30 cellular contexts compared by ENCODE assay signal in the genomic region with DNA sequence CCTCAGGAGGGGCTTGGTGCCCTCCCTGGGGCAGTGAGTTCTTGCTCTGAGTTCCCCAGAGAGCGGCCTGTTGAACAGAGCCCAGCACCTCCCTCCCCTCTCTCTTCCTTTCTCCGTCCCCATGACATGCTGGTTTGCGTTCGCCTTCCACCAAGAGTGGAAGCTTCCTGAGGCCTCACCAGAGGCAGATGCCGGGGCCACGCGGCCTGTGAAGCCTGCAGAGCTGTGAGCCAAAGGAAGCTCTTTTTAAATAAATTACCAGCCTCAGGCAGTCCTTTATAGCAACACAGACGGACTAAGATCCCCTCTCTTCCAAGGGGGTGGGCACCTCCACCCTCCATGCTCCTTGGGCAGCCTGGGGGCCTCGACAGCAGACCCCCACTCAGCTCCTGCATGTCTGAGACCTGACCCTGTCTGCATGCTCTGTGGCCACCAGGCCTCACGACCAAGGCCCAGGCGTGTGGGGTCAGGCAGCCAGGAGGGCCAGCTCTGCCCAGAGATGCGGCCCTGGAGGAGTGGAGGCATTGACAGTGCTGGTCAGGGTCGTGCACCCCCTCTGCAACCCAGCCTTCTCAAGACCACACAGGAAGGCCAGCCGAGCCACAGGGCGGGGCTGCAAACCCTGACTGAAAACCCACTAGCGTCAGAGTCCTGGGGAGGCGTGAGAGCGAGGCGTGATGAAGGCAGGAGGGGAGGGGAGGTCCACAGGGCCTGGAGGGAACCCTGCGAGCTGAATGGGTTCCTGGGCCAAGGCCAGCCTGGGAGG. TPM values are rescaled to one million over a fixed set of nuclear protein-coding genes. Genes with fewer than 3 reads are reported as not detected.
"Had no signal": no experiment of that assay in that cellular context is flagged by ENCODE, and none has a peak within 500 bp of the region (broad histone marks: within the 10 kb centered on the region; RNA-seq: fewer than 3 reads in every experiment).

No MANE protein-coding gene starts in this region.

- H3K9me3 ChIP-seq: left lung, lower lobe of right lung, ovary, right atrium auricular region, right lobe of liver, stomach, testis, thyroid gland, transverse colon, upper lobe of left lung, vagina had no signal

- H3K4me3 ChIP-seq: left lung, lower lobe of right lung, neural progenitor cell, ovary, right atrium auricular region, right lobe of liver, skin epidermis, stomach, testis, thyroid gland, transverse colon, upper lobe of left lung, vagina had no signal

- H3K4me3 Mint-ChIP-seq: nephron; neural progenitor cell; stimulated activated naive B cell treated with anti-CD40 and anti-IgM and Interleukin-4, amounts not matched to agents 10 μg/mL and 1 μg/mL and 100 μg/mL, for 72 hours had no signal

- ATAC-seq: left colon; left lung; stimulated activated naive B cell treated with anti-CD40 and anti-IgM and Interleukin-4, amounts not matched to agents 10 μg/mL and 1 μg/mL and 100 μg/mL, for 72 hours had no signal

- H3K27me3 ChIP-seq: ovary, right atrium auricular region, right lobe of liver, testis, thyroid gland, upper lobe of left lung, vagina had no signal

- H3K4me1 Mint-ChIP-seq: stimulated activated naive B cell treated with anti-CD40 and anti-IgM and Interleukin-4, amounts not matched to agents 10 μg/mL and 1 μg/mL and 100 μg/mL, for 72 hours had no signal

- H3K27ac Mint-ChIP-seq: nephron; neural progenitor cell; progenitor cell of endocrine pancreas; stimulated activated naive B cell treated with anti-CD40 and anti-IgM and Interleukin-4, amounts not matched to agents 10 μg/mL and 1 μg/mL and 100 μg/mL, for 72 hours had no signal

- H3K27ac ChIP-seq: left lung, lower lobe of right lung, neural progenitor cell, ovary, right atrium auricular region, right lobe of liver, skin epidermis, stomach, testis, thyroid gland, transverse colon, upper lobe of left lung, vagina had no signal

- DNase-seq: hippocampal formation; kidney; left colon; lower lobe of right lung; mammary epithelial cell; mesenchymal stem cell; ovary; right lobe of liver; stimulated activated CD4-positive, alpha-beta T cell treated with anti-CD3 and anti-CD28 coated beads, Interleukin-12 subunit alpha, Interleukin-12 subunit beta, amount 100 ng/mL, for 4 hours; stimulated activated CD4-positive, alpha-beta T cell treated with anti-CD3 and anti-CD28 coated beads, Interleukin-15, amount 100 ng/mL, for 24 hours; stimulated activated CD4-positive, alpha-beta T cell treated with anti-CD3 and anti-CD28 coated beads, Interleukin-2, amount 100 ng/mL, for 24 hours; stimulated activated CD4-positive, alpha-beta T cell treated with anti-CD3 and anti-CD28 coated beads, Interleukin-4, amount 100 ng/mL, for 1 hour; stimulated activated naive B cell treated with anti-CD40 and anti-IgM and Interleukin-4, amounts not matched to agents 10 μg/mL and 1 μg/mL and 100 μg/mL, for 72 hours; stimulated activated naive CD8-positive, alpha-beta T cell treated with anti-CD3 and anti-CD28 coated beads, Interleukin-15, Interleukin-2, amounts not matched to agents 100 U/mL and 50 U/mL, for 24 hours; stomach; testis; thyroid gland; transverse colon had no signal

- H3K4me1 ChIP-seq: left lung, lower lobe of right lung, right atrium auricular region, right lobe of liver, stomach, testis, thyroid gland, transverse colon, vagina had no signal

- H3K36me3 ChIP-seq: left lung, lower lobe of right lung, neural progenitor cell, ovary, right atrium auricular region, right lobe of liver, stomach, thyroid gland, transverse colon, upper lobe of left lung, vagina had no signal

- H3K36me3 Mint-ChIP-seq: neural progenitor cell; stimulated activated naive B cell treated with anti-CD40 and anti-IgM and Interleukin-4, amounts not matched to agents 10 μg/mL and 1 μg/mL and 100 μg/mL, for 72 hours had no signal

- H3K9me3 Mint-ChIP-seq: nephron, neural progenitor cell had no signal

RNA-seq across cellular contexts. Expression of a gene that starts 54.6 kb away (rescaled TPM):
- total RNA-seq: left colon, mammary epithelial cell, mucosa of gallbladder, pulmonary artery endothelial cell, renal cortical epithelial cell, urinary bladder had no signal
- polyA plus RNA-seq: mammary epithelial cell, ovary, stomach had no signal
